In the genomic region with DNA sequence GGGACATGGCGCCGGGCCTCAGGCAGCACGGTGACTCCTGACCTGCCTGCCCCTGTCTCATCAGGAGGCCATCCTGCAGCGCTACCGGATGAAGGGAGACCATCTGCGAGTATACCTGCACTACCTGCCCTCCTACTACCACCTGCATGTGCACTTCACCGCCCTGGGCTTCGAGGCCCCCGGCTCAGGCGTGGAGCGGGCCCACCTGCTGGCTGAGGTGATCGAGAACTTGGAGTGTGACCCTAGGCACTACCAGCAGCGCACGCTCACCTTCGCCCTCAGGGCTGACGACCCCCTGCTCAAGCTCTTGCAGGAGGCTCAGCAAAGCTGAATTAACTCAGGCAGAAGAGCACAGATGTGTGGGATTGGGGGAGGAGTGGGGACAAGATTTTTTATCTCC, we compare ENCODE assay signal across 12 cellular contexts. TPM values are rescaled to one million over a fixed set of nuclear protein-coding genes. Genes with fewer than 3 reads are reported as not detected.
DNase-seq lines count a peak whose midpoint lies in the region; ATAC-seq lines count a peak whose summit lies in the region.
"Had no signal": no experiment of that assay in that cellular context is flagged by ENCODE, and none has a peak within 500 bp of the region (broad histone marks: within the 10 kb centered on the region; RNA-seq: fewer than 3 reads in every experiment).

No MANE protein-coding gene starts in this region.

- intact Hi-C loops in activated T-helper 2 cell treated with anti-CD3 and anti-CD28 coated beads, Interferon-gamma antibody, Interleukin-2, Interleukin-4, amounts not matched to agents 10 μg/mL and 5 μg/mL and 100 μg/mL, durations not matched to agents 14 hours and 24 hours and 36 hours (cut with micrococcal nuclease), result no loop called here
- intact Hi-C loops in right cardiac atrium (cut with DNase I), result loop anchor here in 1 of 4 donors (5.0 kb wide), 1 partner anchor 67 kb away; no protein-coding TSS in a partner anchor

- H3K4me1 ChIP-seq in GM23248 (ENCODE audit: insufficient read depth) (peaks cover 53% of the 10 kb centered on the region), right cardiac atrium (ENCODE audit: control insufficient read depth, insufficient read depth, low read length) (peaks cover 22% of the 10 kb centered on the region)

- H3K27me3 ChIP-seq in GM23248 (replicated peaks; ENCODE audit: insufficient read depth) (no peaks in the 10 kb centered on the region), right cardiac atrium (ENCODE audit: control insufficient read depth, insufficient read depth) (no peaks in the 10 kb centered on the region)

- no peak overlapping the region for H3K9ac ChIP-seq in GM23248

- H2AFZ ChIP-seq in GM23248, result no peak overlapping the region

- H3K36me3 ChIP-seq in GM23248 (ENCODE audit: low read depth), result no peaks in the 10 kb centered on the region

- H3K4me3 Mint-ChIP-seq in activated T-helper 2 cell treated with anti-CD3 and anti-CD28 coated beads, Interferon-gamma antibody, Interleukin-2, Interleukin-4, amounts not matched to agents 10 μg/mL and 5 μg/mL and 100 μg/mL, durations not matched to agents 14 hours and 24 hours and 36 hours (ENCODE audit: low read depth), result no peak overlapping the region
- no peak overlapping the region for H3K4me3 Mint-ChIP-seq in stimulated activated effector memory CD8-positive, alpha-beta T cell treated with anti-CD3 and anti-CD28 coated beads, Interleukin-12 subunit alpha, Interleukin-12 subunit beta, amount 100 ng/mL, for 72 hours
- H3K4me3 Mint-ChIP-seq: activated naive CD4-positive, alpha-beta T cell treated with anti-CD3 and anti-CD28 coated beads, Interleukin-2, amount 50 U/mL, for 24 hours had no signal

- H3K27ac ChIP-seq in GM23248 (peak overlapping the region; percentile 89), right cardiac atrium (ENCODE audit: low read length) (no peak overlapping the region)

- H3K4me3 ChIP-seq in GM23248 (no peak overlapping the region), right cardiac atrium (ENCODE audit: low read length) (no peak overlapping the region)

- peak overlapping the region; percentile 91 for H3K27ac Mint-ChIP-seq in activated T-helper 2 cell treated with anti-CD3 and anti-CD28 coated beads, Interferon-gamma antibody, Interleukin-2, Interleukin-4, amounts not matched to agents 10 μg/mL and 5 μg/mL and 100 μg/mL, durations not matched to agents 14 hours and 24 hours and 36 hours
- peak overlapping the region; percentile 90 for H3K27ac Mint-ChIP-seq in stimulated activated effector memory CD8-positive, alpha-beta T cell treated with anti-CD3 and anti-CD28 coated beads, Interleukin-12 subunit alpha, Interleukin-12 subunit beta, amount 100 ng/mL, for 72 hours

- H3K79me2 ChIP-seq in GM23248 (ENCODE audit: insufficient read depth), result peaks cover 23% of the 10 kb centered on the region

- in situ Hi-C loops in GM23248 (cut with MboI), result no loop called here

- H3F3A ChIP-seq in GM23248 (ENCODE audit: insufficient read depth), result peaks cover 31% of the 10 kb centered on the region

- ATAC-seq in right cardiac atrium (no peak), GM21717 (IDR thresholded peaks at IDR 0.05; ENCODE audit: unreplicated experiment) (no peak), GM18498 (IDR thresholded peaks at IDR 0.05; ENCODE audit: unreplicated experiment) (no peak)
- no peak for ATAC-seq in stimulated activated effector memory CD8-positive, alpha-beta T cell treated with anti-CD3 and anti-CD28 coated beads, Interleukin-12 subunit alpha, Interleukin-12 subunit beta, amount 100 ng/mL, for 72 hours

- H3K9me3 ChIP-seq in GM23248 (ENCODE audit: low read depth), result no peaks in the 10 kb centered on the region
- no peaks in the 10 kb centered on the region for H3K9me3 ChIP-seq in right cardiac atrium (ENCODE audit: control insufficient read depth, low read length)

- H3K9me3 Mint-ChIP-seq in activated T-helper 2 cell treated with anti-CD3 and anti-CD28 coated beads, Interferon-gamma antibody, Interleukin-2, Interleukin-4, amounts not matched to agents 10 μg/mL and 5 μg/mL and 100 μg/mL, durations not matched to agents 14 hours and 24 hours and 36 hours, result no peaks in the 10 kb centered on the region
- H3K9me3 Mint-ChIP-seq in stimulated activated effector memory CD8-positive, alpha-beta T cell treated with anti-CD3 and anti-CD28 coated beads, Interleukin-12 subunit alpha, Interleukin-12 subunit beta, amount 100 ng/mL, for 72 hours, result no peaks in the 10 kb centered on the region
- H3K9me3 Mint-ChIP-seq: activated naive CD4-positive, alpha-beta T cell treated with anti-CD3 and anti-CD28 coated beads, Interleukin-2, amount 50 U/mL, for 24 hours had no signal

- WGBS in GM23248 (ENCODE audit: low coverage in 1 of 2, low lambda C conversion rate in 2 of 2, missing lambda C conversion rate in 2 of 2), 2 experiments, result 92 to 94% methylated on average over 16 of the region's 16 CpGs
- 94% methylated on average over 16 of the region's 16 CpGs for WGBS in right cardiac atrium

- peaks cover 58% of the 10 kb centered on the region for H3K36me3 Mint-ChIP-seq in activated T-helper 2 cell treated with anti-CD3 and anti-CD28 coated beads, Interferon-gamma antibody, Interleukin-2, Interleukin-4, amounts not matched to agents 10 μg/mL and 5 μg/mL and 100 μg/mL, durations not matched to agents 14 hours and 24 hours and 36 hours (ENCODE audit: low read depth)
- H3K36me3 Mint-ChIP-seq in stimulated activated effector memory CD8-positive, alpha-beta T cell treated with anti-CD3 and anti-CD28 coated beads, Interleukin-12 subunit alpha, Interleukin-12 subunit beta, amount 100 ng/mL, for 72 hours, result peaks cover 80% of the 10 kb centered on the region

- H4K20me1 ChIP-seq in GM23248 (ENCODE audit: insufficient read depth), result no peaks in the 10 kb centered on the region

- H3K9me2 ChIP-seq in GM23248 (ENCODE audit: insufficient read depth), result no peaks in the 10 kb centered on the region

- no peak for DNase-seq in GM23248
- DNase-seq in activated T-helper 2 cell treated with anti-CD3 and anti-CD28 coated beads, Interferon-gamma antibody, Interleukin-2, Interleukin-4, amounts not matched to agents 10 μg/mL and 5 μg/mL and 100 μg/mL, durations not matched to agents 14 hours and 24 hours and 36 hours (ENCODE audit: low spot score), result no peak
- peak in 2 of 3 donors; percentile 59 to 61 for DNase-seq in right cardiac atrium
- DNase-seq in stimulated activated effector memory CD8-positive, alpha-beta T cell treated with anti-CD3 and anti-CD28 coated beads, Interleukin-12 subunit alpha, Interleukin-12 subunit beta, amount 100 ng/mL, for 72 hours (ENCODE audit: low spot score in 2 of 2), result no peak
- DNase-seq in NCI-H2196 treated with DMSO at 0.1 percent for 48 hours (lab: John Stamatoyannopoulos, UW; ENCODE audit: unreplicated experiment), result no peak
- no peak for DNase-seq in NK-92 (lab: John Stamatoyannopoulos, UW; ENCODE audit: unreplicated experiment)
- DNase-seq: activated CD4-positive, alpha-beta T cell treated with anti-CD3 and anti-CD28 coated beads for 4 hours; NCI-H1694 treated with DMSO at 0.1 percent for 48 hours; NK-92 treated with Interleukin-12 subunit alpha and Interleukin-12 subunit beta, amount 100 ng/mL, for 24 hours had no signal

- H3K4me2 ChIP-seq in GM23248 (ENCODE audit: unreplicated experiment), result no peak overlapping the region

- peaks cover 37% of the 10 kb centered on the region for H3K4me1 Mint-ChIP-seq in activated T-helper 2 cell treated with anti-CD3 and anti-CD28 coated beads, Interferon-gamma antibody, Interleukin-2, Interleukin-4, amounts not matched to agents 10 μg/mL and 5 μg/mL and 100 μg/mL, durations not matched to agents 14 hours and 24 hours and 36 hours (ENCODE audit: low read depth)
- peaks cover 43% of the 10 kb centered on the region for H3K4me1 Mint-ChIP-seq in stimulated activated effector memory CD8-positive, alpha-beta T cell treated with anti-CD3 and anti-CD28 coated beads, Interleukin-12 subunit alpha, Interleukin-12 subunit beta, amount 100 ng/mL, for 72 hours
- H3K4me1 Mint-ChIP-seq: activated naive CD4-positive, alpha-beta T cell treated with anti-CD3 and anti-CD28 coated beads, Interleukin-2, amount 50 U/mL, for 24 hours had no signal

- no peaks in the 10 kb centered on the region for H3K27me3 Mint-ChIP-seq in activated T-helper 2 cell treated with anti-CD3 and anti-CD28 coated beads, Interferon-gamma antibody, Interleukin-2, Interleukin-4, amounts not matched to agents 10 μg/mL and 5 μg/mL and 100 μg/mL, durations not matched to agents 14 hours and 24 hours and 36 hours (ENCODE audit: low read depth)
- H3K27me3 Mint-ChIP-seq: activated naive CD4-positive, alpha-beta T cell treated with anti-CD3 and anti-CD28 coated beads, Interleukin-2, amount 50 U/mL, for 24 hours had no signal

RNA-seq across cellular contexts. Expression of a gene that starts 10.2 kb away (rescaled TPM):
- 26.7 and 53.3 TPM in 2 replicates for total RNA-seq in GM23248 (2014; rRNA removed; shearing (Covaris generic))
- polyA plus RNA-seq in GM23248 (2016; fragmentation: Nextera tagmentation; extraction: Ambion mirVana) (27.3 and 30.5 TPM in 2 replicates), right cardiac atrium (57.5 TPM)
- 12.4 and 14.4 TPM in 2 replicates for total RNA-seq in activated T-helper 2 cell treated with anti-CD3 and anti-CD28 coated beads, Interferon-gamma antibody, Interleukin-2, Interleukin-4, amounts not matched to agents 10 μg/mL and 5 μg/mL and 100 μg/mL, durations not matched to agents 14 hours and 24 hours and 36 hours
- 10 to 100 TPM; 57.3 to 96.9 (median 65.4) TPM for total RNA-seq in right cardiac atrium

RNA-seq across cellular contexts. Expression of a gene that starts 41.4 kb away (rescaled TPM):
- 12.1 and 12.4 TPM in 2 replicates for total RNA-seq in GM23248 (2014; rRNA removed; shearing (Covaris generic))
- polyA plus RNA-seq in GM23248 (2016; fragmentation: Nextera tagmentation; extraction: Ambion mirVana) (26.1 and 30.1 TPM in 2 replicates), right cardiac atrium (10.6 TPM)
- total RNA-seq in activated T-helper 2 cell treated with anti-CD3 and anti-CD28 coated beads, Interferon-gamma antibody, Interleukin-2, Interleukin-4, amounts not matched to agents 10 μg/mL and 5 μg/mL and 100 μg/mL, durations not matched to agents 14 hours and 24 hours and 36 hours, result 39.8 and 42.1 TPM in 2 replicates
- total RNA-seq in right cardiac atrium, result 10 to 100 TPM in 3 of 4 donors, 1 to 10 TPM in 1; 9.9 to 14.9 (median 10.4) TPM

Comparison
In these comparisons a context has a peak if more than half of its experiments do, and no peak if none do; other contexts are left out.
1. DNase-seq: peak in right cardiac atrium (2 of 3); none in GM23248 (single experiment), activated T-helper 2 cell treated with anti-CD3 and anti-CD28 coated beads, Interferon-gamma antibody, Interleukin-2, Interleukin-4, amounts not matched to agents 10 μg/mL and 5 μg/mL and 100 μg/mL, durations not matched to agents 14 hours and 24 hours and 36 hours (single experiment), stimulated activated effector memory CD8-positive, alpha-beta T cell treated with anti-CD3 and anti-CD28 coated beads, Interleukin-12 subunit alpha, Interleukin-12 subunit beta, amount 100 ng/mL, for 72 hours (0 of 2), NCI-H2196 treated with DMSO at 0.1 percent for 48 hours (single experiment) and NK-92 (single experiment).